23 cellular contexts compared by ENCODE assay signal in the genomic region with DNA sequence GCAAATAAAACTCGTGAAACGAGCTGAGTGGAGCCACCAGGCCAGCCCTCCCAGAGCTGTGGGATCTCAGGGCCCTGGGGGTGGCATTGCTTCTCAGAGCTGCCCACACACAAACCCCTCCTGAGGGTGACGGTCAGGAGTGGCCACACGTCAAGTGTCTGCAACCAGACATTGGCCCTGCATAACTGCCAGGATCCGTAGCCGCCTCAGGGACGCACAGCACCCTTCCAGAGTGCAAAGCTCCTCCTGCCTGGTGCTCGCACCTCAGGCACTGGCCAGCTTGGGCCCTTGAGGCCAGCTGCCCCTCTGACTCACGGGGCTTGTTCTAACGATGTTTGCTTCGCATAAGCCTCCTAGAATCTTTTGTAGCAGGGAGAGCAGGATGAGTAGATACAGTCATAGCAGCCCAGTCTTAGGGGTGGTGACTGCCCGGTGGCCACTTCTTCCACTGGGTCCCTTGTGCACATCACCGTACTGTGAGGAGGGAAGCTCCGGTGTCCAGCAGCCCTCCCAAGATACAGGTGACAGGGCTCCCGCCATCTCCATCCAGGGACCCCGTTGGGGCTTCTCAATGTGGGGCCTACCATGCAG. TPM values are rescaled to one million over a fixed set of nuclear protein-coding genes. Genes with fewer than 3 reads are reported as not detected.
DNase-seq lines count a peak whose midpoint lies in the region; ATAC-seq and TF ChIP-seq lines count a peak whose summit lies in the region.
"Had no signal": no experiment of that assay in that cellular context is flagged by ENCODE, and none has a peak within 500 bp of the region (broad histone marks: within the 10 kb centered on the region; RNA-seq: fewer than 3 reads in every experiment).

No MANE protein-coding gene starts in this region.

- H2AFZ ChIP-seq in osteoblast (ENCODE audit: low read length) = no peak overlapping the region
- H2AFZ ChIP-seq: GM23248 had no signal

- H3K27me3 ChIP-seq in BLaER1 (peaks cover 26% of the 10 kb centered on the region), dorsolateral prefrontal cortex (peaks cover 3 to 46% (median 27%) of the 10 kb centered on the region in 45 donors), osteoblast (ENCODE audit: insufficient read depth, low read length) (peaks cover 41% of the 10 kb centered on the region)

- DNase-seq in GM13976 (ENCODE audit: low spot score) = peak; percentile 18
- peak in 6 of 10 donors; percentile 16 to 34 (median 22) for DNase-seq in dorsolateral prefrontal cortex
- peak; percentile 89 for DNase-seq in osteoblast (ENCODE audit: insufficient read length, low spot score, missing footprints)
- no peak for DNase-seq in GM13977 (ENCODE audit: low spot score)
- no peak for DNase-seq in stimulated activated CD4-positive, alpha-beta T cell treated with anti-CD3 and anti-CD28 coated beads, Interleukin-4, amount 100 ng/mL, for 4 hours
- no peak for DNase-seq in dermis blood vessel endothelial cell
- DNase-seq: activated CD4-positive, alpha-beta T cell treated with anti-CD3 and anti-CD28 coated beads for 48 hours; activated T-cell treated with anti-CD3 and anti-CD28 coated beads for 4 hours; anterior cingulate cortex; cerebellar nuclear complex; effector memory CD8-positive, alpha-beta T cell; GM23248; MG63; NCI-H1436 treated with DMSO at 0.1 percent for 48 hours; NCI-H524; SIG-M5 had no signal

- H3K4me3 ChIP-seq in BLaER1 = no peak overlapping the region
- no peak overlapping the region for H3K4me3 ChIP-seq in dorsolateral prefrontal cortex
- no peak overlapping the region for H3K4me3 ChIP-seq in osteoblast (ENCODE audit: insufficient read depth, low read length)
- H3K4me3 ChIP-seq: GM23248, MG63 had no signal

- H3K4me2 ChIP-seq in BLaER1 (no peak overlapping the region), osteoblast (ENCODE audit: insufficient read depth, low read length) (no peak overlapping the region)

- H3K27ac ChIP-seq in BLaER1 = peak overlapping the region; percentile 44; the same call in 1 of the 2 replicates
- H3K27ac ChIP-seq in dorsolateral prefrontal cortex = no peak overlapping the region
- H3K27ac ChIP-seq in osteoblast (ENCODE audit: low read depth, low read length) = no peak overlapping the region
- H3K27ac ChIP-seq: GM23248 had no signal

- intact Hi-C loops in dorsolateral prefrontal cortex (cut with DNase I) = no loop called here

- ATAC-seq in GM21576 (IDR thresholded peaks at IDR 0.05; ENCODE audit: unreplicated experiment) = no peak
- ATAC-seq: effector memory CD8-positive, alpha-beta T cell; left colon; T-cell had no signal

- peaks cover 18% of the 10 kb centered on the region for H3K9me3 ChIP-seq in BLaER1
- H3K9me3 ChIP-seq in osteoblast (ENCODE audit: low read depth, low read length) = no peaks in the 10 kb centered on the region
- H3K9me3 ChIP-seq: MG63 had no signal

- H3K79me2 ChIP-seq in osteoblast (ENCODE audit: insufficient read depth, low read length) = no peaks in the 10 kb centered on the region

- peaks cover 23% of the 10 kb centered on the region for H4K20me1 ChIP-seq in BLaER1
- no peaks in the 10 kb centered on the region for H4K20me1 ChIP-seq in osteoblast (ENCODE audit: insufficient read depth, low read length)

- H3K36me3 ChIP-seq in BLaER1 = no peaks in the 10 kb centered on the region
- H3K36me3 ChIP-seq in osteoblast (ENCODE audit: insufficient read depth, low read length) = no peaks in the 10 kb centered on the region
- H3K36me3 ChIP-seq: MG63 had no signal

- no peak overlapping the region for H3K9ac ChIP-seq in BLaER1
- H3K9ac ChIP-seq: GM23248 had no signal

- H3K4me1 ChIP-seq in BLaER1 (peaks cover 59% of the 10 kb centered on the region), osteoblast (ENCODE audit: insufficient read depth, low read length) (peaks cover 9% of the 10 kb centered on the region)

- in situ Hi-C loops in GM13976 (cut with MboI; ENCODE audit: low sequenced_read_pairs, unreplicated experiment) (no loop called here), GM13977 (cut with MboI; ENCODE audit: low pct_unique_long_range_greater_than_20kb, low sequenced_read_pairs, unreplicated experiment) (no loop called here)

- TF ChIP-seq CTCF in GM13976 (IDR thresholded peaks at IDR 0.05; ENCODE audit: borderline replicate concordance, control extremely low read depth, extremely low read depth, insufficient read depth, missing control alignments) (no peak), dorsolateral prefrontal cortex (IDR thresholded peaks at IDR 0.05 in 54 of 56, conservative IDR thresholded peaks at IDR 0.05 in 2 of 56; ENCODE audit: low read depth in 1 of 56, partially characterized antibody in 56 of 56) (no peak), osteoblast (IDR thresholded peaks at IDR 0.05; ENCODE audit: extremely low read depth, low read depth, low read length) (no peak), GM13977 (IDR thresholded peaks at IDR 0.05; ENCODE audit: extremely low read depth, insufficient read depth, missing control alignments) (no peak)

RNA-seq across cellular contexts. Expression of a gene that starts 5.0 kb away (rescaled TPM):
- total RNA-seq in dorsolateral prefrontal cortex = not detected
- total RNA-seq in osteoblast = not detected in 2 replicates
- total RNA-seq in dermis blood vessel endothelial cell = not detected in 2 replicates
- total RNA-seq: fibroblast of lung, GM23248, mononuclear cell, neural crest cell had no signal

Comparison
In these comparisons a context has a peak if more than half of its experiments do, and no peak if none do; other contexts are left out.
1. DNase-seq: peak in GM13976 (single experiment), dorsolateral prefrontal cortex (6 of 10) and osteoblast (single experiment); none in GM13977 (single experiment), stimulated activated CD4-positive, alpha-beta T cell treated with anti-CD3 and anti-CD28 coated beads, Interleukin-4, amount 100 ng/mL, for 4 hours (0 of 2) and dermis blood vessel endothelial cell (single experiment).